Comparison of ENCODE assay signal across 14 cellular contexts in genomic region chr19:13804830-13805683, GRCh38. TPM values are rescaled to one million over a fixed set of nuclear protein-coding genes. Genes with fewer than 3 reads are reported as not detected.
DNase-seq lines count a peak whose midpoint lies in the region; ATAC-seq and TF ChIP-seq lines count a peak whose summit lies in the region.
"Had no signal": no experiment of that assay in that cellular context is flagged by ENCODE, and none has a peak within 500 bp of the region (broad histone marks: within the 10 kb centered on the region; RNA-seq: fewer than 3 reads in every experiment).

No MANE protein-coding gene starts in this region.

- no peaks in the 10 kb centered on the region for H3K9me3 Mint-ChIP-seq in MCF 10A (ENCODE audit: unreplicated experiment)
- H3K9me3 Mint-ChIP-seq: activated T-cell treated with anti-CD3 and anti-CD28 coated beads, Interleukin-2, amount 50 U/mL, for 24 hours had no signal

- no peak overlapping the region for H3K4me3 Mint-ChIP-seq in MCF 10A (ENCODE audit: unreplicated experiment)
- H3K4me3 Mint-ChIP-seq: activated T-cell treated with anti-CD3 and anti-CD28 coated beads, Interleukin-2, amount 50 U/mL, for 24 hours had no signal

- CTCF ChIA-PET in OCI-LY7 (lab: Charles Lee; ENCODE audit: unreplicated experiment) (no interaction called here), MCF 10A (lab: Yijun Ruan, JAX) (no interaction called here)

- POLR2A ChIA-PET in OCI-LY7 (lab: Charles Lee), result no interaction called here
- POLR2A ChIA-PET in MCF 10A (lab: Yijun Ruan, JAX), result interaction anchor here (0.8 to 1.2 kb wide), 2 partner anchors 10 to 30 kb away, joined by 3 read pairs; no protein-coding TSS in a partner anchor

- no peak overlapping the region for H3K4me2 ChIP-seq in OCI-LY7 (ENCODE audit: low read length)
- H3K4me2 ChIP-seq in osteoblast (ENCODE audit: insufficient read depth, low read length), result no peak overlapping the region

- no peaks in the 10 kb centered on the region for H3K9me2 ChIP-seq in OCI-LY7 (ENCODE audit: insufficient read depth, low read length)

- peaks cover 50% of the 10 kb centered on the region for H3K36me3 Mint-ChIP-seq in MCF 10A (ENCODE audit: insufficient read depth, unreplicated experiment)

- H3K27ac ChIP-seq in OCI-LY7 (ENCODE audit: low read depth, low read length, poor library complexity, severe bottlenecking) (no peak overlapping the region), osteoblast (ENCODE audit: low read depth, low read length) (no peak overlapping the region), testis (no peak overlapping the region)

- H3K27me3 ChIP-seq in osteoblast (ENCODE audit: insufficient read depth, low read length), result no peaks in the 10 kb centered on the region
- no peaks in the 10 kb centered on the region for H3K27me3 ChIP-seq in testis

- H4K20me1 ChIP-seq in OCI-LY7 (ENCODE audit: insufficient read depth, low read length) (no peaks in the 10 kb centered on the region), osteoblast (ENCODE audit: insufficient read depth, low read length) (peaks cover 5% of the 10 kb centered on the region)

- no peaks in the 10 kb centered on the region for H3K79me2 ChIP-seq in OCI-LY7 (ENCODE audit: insufficient read depth, low read depth, low read length)
- no peaks in the 10 kb centered on the region for H3K79me2 ChIP-seq in osteoblast (ENCODE audit: insufficient read depth, low read length)

- H3K27ac Mint-ChIP-seq in MCF 10A (ENCODE audit: low read depth, unreplicated experiment), result no peak overlapping the region
- H3K27ac Mint-ChIP-seq: activated T-cell treated with anti-CD3 and anti-CD28 coated beads, Interleukin-2, amount 50 U/mL, for 24 hours had no signal

- no peaks in the 10 kb centered on the region for H3K4me1 ChIP-seq in OCI-LY7 (ENCODE audit: insufficient read depth, low read length, poor library complexity, severe bottlenecking)
- no peaks in the 10 kb centered on the region for H3K4me1 ChIP-seq in osteoblast (ENCODE audit: insufficient read depth, low read length)
- no peaks in the 10 kb centered on the region for H3K4me1 ChIP-seq in testis

- H2AFZ ChIP-seq in OCI-LY7 (ENCODE audit: low read length) (no peak overlapping the region), osteoblast (ENCODE audit: low read length) (no peak overlapping the region)

- H3K9me3 ChIP-seq in OCI-LY7 (ENCODE audit: low read length) (no peaks in the 10 kb centered on the region), osteoblast (ENCODE audit: low read depth, low read length) (no peaks in the 10 kb centered on the region), testis (no peaks in the 10 kb centered on the region)

- H3K4me1 Mint-ChIP-seq in MCF 10A (ENCODE audit: insufficient read depth, unreplicated experiment), result no peaks in the 10 kb centered on the region

- DNase-seq in ELF-1 (ENCODE audit: low read depth, low spot score) (peak; percentile 79), OCI-LY7 (ENCODE audit: low spot score) (no peak), fibroblast of pulmonary artery (ENCODE audit: low read depth) (no peak), osteoblast (ENCODE audit: insufficient read length, low spot score, missing footprints) (peak; percentile 65), testis (no peak), MCF 10A (ENCODE audit: unreplicated experiment) (no peak)
- DNase-seq in activated CD8-positive, alpha-beta memory T cell treated with anti-CD3 and anti-CD28 coated beads, Interleukin-2, amount 50 U/mL, for 48 hours, result no peak
- DNase-seq: activated T-cell treated with anti-CD3 and anti-CD28 coated beads, Interleukin-2, amount 50 U/mL, for 24 hours; GDM1; kidney glomerular epithelial cell; NCI-H1092 treated with DMSO at 0.1 percent for 48 hours; SHP77 treated with DMSO at 0.1 percent for 48 hours; stimulated activated naive CD4-positive, alpha-beta T cell treated with Interleukin-2 at 50 U/mL for 16 hours had no signal

- no peak for TF ChIP-seq POLR2A in testis (IDR thresholded peaks at IDR 0.05)

- ATAC-seq in GM21723 (IDR thresholded peaks at IDR 0.05; ENCODE audit: unreplicated experiment), result no peak

- H3K27me3 Mint-ChIP-seq in MCF 10A (ENCODE audit: insufficient read depth, unreplicated experiment), result no peaks in the 10 kb centered on the region
- H3K27me3 Mint-ChIP-seq: activated T-cell treated with anti-CD3 and anti-CD28 coated beads, Interleukin-2, amount 50 U/mL, for 24 hours had no signal

- 80% methylated on average over 31 to 35 of the region's 35 CpGs for WGBS in testis, 2 donors

- H3K36me3 ChIP-seq in OCI-LY7 (ENCODE audit: insufficient read depth, low read length) (no peaks in the 10 kb centered on the region; the same call in 1 of the 2 replicates), osteoblast (ENCODE audit: insufficient read depth, low read length) (peaks cover 53% of the 10 kb centered on the region), testis (ENCODE audit: low read depth, missing control alignments) (no peaks in the 10 kb centered on the region)

- intact Hi-C loops in OCI-LY7 (cut with micrococcal nuclease; ENCODE audit: unreplicated experiment), result no loop called here
- intact Hi-C loops in testis (cut with DNase I; ENCODE audit: low total_unique reads), result no loop called here
- intact Hi-C loops in MCF 10A (cut with micrococcal nuclease), result no loop called here

- TF ChIP-seq CTCF in OCI-LY7 (conservative IDR thresholded peaks at IDR 0.05; ENCODE audit: low read length) (peak; percentile 44; the same call in 1 of the 2 replicates), fibroblast of pulmonary artery (IDR thresholded peaks at IDR 0.05; ENCODE audit: low read length, missing control alignments) (peak; percentile 16), osteoblast (IDR thresholded peaks at IDR 0.05; ENCODE audit: extremely low read depth, low read depth, low read length) (no peak), testis (IDR thresholded peaks at IDR 0.05) (no peak), MCF 10A (IDR thresholded peaks at IDR 0.05; ENCODE audit: unreplicated experiment) (no peak)

- no TSS peak for BruUV-seq in OCI-LY7 (replicated peaks; lab: Mats Ljungman, UMichigan)
- no TSS peak for BruUV-seq in MCF 10A (replicated peaks; lab: Mats Ljungman, UMichigan)

- H3K4me3 ChIP-seq in OCI-LY7 (ENCODE audit: low read depth, low read length, poor library complexity, severe bottlenecking) (no peak overlapping the region), fibroblast of pulmonary artery (replicated peaks; ENCODE audit: low read depth, low read length) (no peak overlapping the region), osteoblast (ENCODE audit: insufficient read depth, low read length) (no peak overlapping the region), testis (no peak overlapping the region)

RNA-seq across cellular contexts. Expression of gene ZSWIM4, which starts 9.8 kb away (rescaled TPM):
- 3.7 and 5.0 TPM in 2 replicates for total RNA-seq in OCI-LY7 (2014; rRNA removed; shearing (Covaris generic))
- total RNA-seq in OCI-LY7 (2022) (10.8 and 13.4 TPM in 2 replicates), osteoblast (6.8 and 9.0 TPM in 2 replicates), testis (10 to 100 TPM in 1 of 2 donors, 1 to 10 TPM in 1; 4.7 to 10.0 TPM), MCF 10A (2022) (9.2 and 9.4 TPM in 2 replicates)
- polyA plus RNA-seq in testis (ENCODE audit: insufficient read depth, low read depth, low replicate concordance), result 3.4 TPM

RNA-seq across cellular contexts. Expression of gene C19orf53, which starts 30.8 kb away (rescaled TPM):
- 162 and 177 TPM in 2 replicates for total RNA-seq in OCI-LY7 (2014; rRNA removed; shearing (Covaris generic))
- total RNA-seq in OCI-LY7 (2022), result 80.3 and 90.1 TPM in 2 replicates
- 33.3 and 34.8 TPM in 2 replicates for total RNA-seq in osteoblast
- total RNA-seq in testis, result 100 to 1,000 TPM; 114 to 137 TPM
- polyA plus RNA-seq in testis (ENCODE audit: insufficient read depth, low read depth, low replicate concordance), result 128 TPM
- total RNA-seq in MCF 10A (2022), result 89.0 and 101 TPM in 2 replicates

RNA-seq across cellular contexts. Expression of gene MRI1, which starts 40.7 kb away (rescaled TPM):
- 27.3 and 33.4 TPM in 2 replicates for total RNA-seq in OCI-LY7 (2014; rRNA removed; shearing (Covaris generic))
- total RNA-seq in OCI-LY7 (2022) (23.4 and 27.1 TPM in 2 replicates), osteoblast (33.7 and 35.4 TPM in 2 replicates), testis (10 to 100 TPM; 26.5 to 33.0 TPM), MCF 10A (2022) (24.8 and 27.0 TPM in 2 replicates)
- polyA plus RNA-seq in testis (ENCODE audit: insufficient read depth, low read depth, low replicate concordance), result 6.7 TPM

Comparison
In these comparisons a context has a peak if more than half of its experiments do, and no peak if none do; other contexts are left out.
1. DNase-seq: peak in ELF-1 (single experiment) and osteoblast (single experiment); none in OCI-LY7 (single experiment), fibroblast of pulmonary artery (single experiment), activated CD8-positive, alpha-beta memory T cell treated with anti-CD3 and anti-CD28 coated beads, Interleukin-2, amount 50 U/mL, for 48 hours (single experiment), testis (single experiment) and MCF 10A (single experiment).
2. CTCF ChIP-seq: peak in OCI-LY7 (single experiment) and fibroblast of pulmonary artery (single experiment); none in osteoblast (single experiment), testis (0 of 3) and MCF 10A (single experiment).